Comparison of ENCODE assay signal across 15 cellular contexts in the genomic region with DNA sequence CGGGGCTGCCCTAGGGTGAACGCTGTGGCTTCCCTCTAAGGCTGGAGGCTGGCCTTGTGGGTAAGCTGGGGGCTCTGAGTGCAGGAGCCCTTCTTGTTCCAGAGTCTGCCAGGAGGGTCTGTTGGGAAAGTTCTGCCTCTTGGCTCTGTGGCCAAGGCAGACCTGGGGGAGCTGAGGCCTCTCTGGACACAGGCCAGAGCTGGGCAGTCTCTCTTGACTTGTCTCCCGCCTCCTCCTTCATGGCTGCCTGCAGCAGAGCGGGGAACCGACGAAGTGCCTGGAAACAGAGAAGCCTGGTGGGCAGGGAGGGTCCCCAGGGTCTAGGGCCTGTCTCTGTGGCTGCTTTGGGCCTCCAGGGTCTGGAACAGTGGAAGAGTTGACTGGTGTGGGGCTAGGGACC. TPM values are rescaled to one million over a fixed set of nuclear protein-coding genes. Genes with fewer than 3 reads are reported as not detected.
A peak's percentile ranks its signal among the peaks of the same experiment; 100 is the strongest.
DNase-seq lines count a peak whose midpoint lies in the region; ATAC-seq and TF ChIP-seq lines count a peak whose summit lies in the region.
"Had no signal": no experiment of that assay in that cellular context is flagged by ENCODE, and none has a peak within 500 bp of the region (broad histone marks: within the 10 kb centered on the region; RNA-seq: fewer than 3 reads in every experiment).

No MANE protein-coding gene starts in this region.

- H3K27me3 Mint-ChIP-seq in brain (peaks cover 3% of the 10 kb centered on the region), mesothelial cell of epicardium (ENCODE audit: low read depth) (peaks cover 72% of the 10 kb centered on the region)

- no peak for DNase-seq in Panc1 (ENCODE audit: low read depth, low spot score)
- DNase-seq in mesothelial cell of epicardium (ENCODE audit: low spot score in 2 of 2, unreplicated experiment in 2 of 2) = no peak
- peak; percentile 57 for DNase-seq in testis
- no peak for DNase-seq in DMS79 (lab: John Stamatoyannopoulos, UW)
- no peak for DNase-seq in NCI-H187 treated with DMSO at 0.1 percent for 48 hours (lab: John Stamatoyannopoulos, UW)
- DNase-seq: CD8-positive, alpha-beta memory T cell; GM23248; NCI-H1092; NCI-H1694; PC-3 had no signal

- H3K27me3 ChIP-seq in Panc1 (ENCODE audit: control insufficient read depth, insufficient read depth, low read length) (no peaks in the 10 kb centered on the region), testis (no peaks in the 10 kb centered on the region)

- TF ChIP-seq POLR2A in testis (IDR thresholded peaks at IDR 0.05) = no peak

- in situ Hi-C loops in Panc1 (cut with HindIII; ENCODE audit: low pct_unique_long_range_greater_than_20kb, low sequenced_read_pairs) = no loop called here

- no peaks in the 10 kb centered on the region for H3K9me3 ChIP-seq in Panc1 (ENCODE audit: control insufficient read depth, insufficient read depth, low read depth, low read length)
- no peaks in the 10 kb centered on the region for H3K9me3 ChIP-seq in testis

- ATAC-seq in Panc1 (no peak), HG03342 (IDR thresholded peaks at IDR 0.05; ENCODE audit: unreplicated experiment) (no peak)
- ATAC-seq: Right ventricle myocardium inferior had no signal

- no peaks in the 10 kb centered on the region for H3K36me3 Mint-ChIP-seq in brain
- H3K36me3 Mint-ChIP-seq in mesothelial cell of epicardium = no peaks in the 10 kb centered on the region
- H3K36me3 Mint-ChIP-seq: CD8-positive, alpha-beta memory T cell had no signal

- H3K4me1 Mint-ChIP-seq in brain (peaks cover 49% of the 10 kb centered on the region), mesothelial cell of epicardium (peaks cover 5% of the 10 kb centered on the region)
- H3K4me1 Mint-ChIP-seq: B cell had no signal

- WGBS in testis, 2 donors = 55 to 61% methylated on average over 5 to 6 of the region's 6 CpGs

- H3K36me3 ChIP-seq in Panc1 (ENCODE audit: control insufficient read depth, insufficient read depth, low read length) = no peaks in the 10 kb centered on the region
- H3K36me3 ChIP-seq in testis (ENCODE audit: low read depth, missing control alignments) = no peaks in the 10 kb centered on the region

- POLR2A ChIA-PET in Panc1 (lab: Charles Lee) = no interaction called here

- H3K4me3 ChIP-seq in Panc1 (ENCODE audit: low read depth in 2 of 2, low read length in 2 of 2) (no peak overlapping the region), testis (no peak overlapping the region)
- H3K4me3 ChIP-seq: GM23248 had no signal

- H3K9me3 Mint-ChIP-seq in brain (peaks cover 0 to 3% (median 0%) of the 10 kb centered on the region in 5 experiments), mesothelial cell of epicardium (no peaks in the 10 kb centered on the region)
- H3K9me3 Mint-ChIP-seq: CD8-positive, alpha-beta memory T cell had no signal

- peaks cover 51% of the 10 kb centered on the region for H3K4me1 ChIP-seq in Panc1 (ENCODE audit: control insufficient read depth, insufficient read depth, low read length)
- peaks cover 5% of the 10 kb centered on the region for H3K4me1 ChIP-seq in testis

- H3K27ac Mint-ChIP-seq in brain (peak overlapping the region in 3 of 5 experiments; percentile 21 to 85 (median 73)), mesothelial cell of epicardium (no peak overlapping the region)
- H3K27ac Mint-ChIP-seq: B cell; CD8-positive, alpha-beta memory T cell had no signal

- intact Hi-C loops in Panc1 (cut with micrococcal nuclease; ENCODE audit: unreplicated experiment) = no loop called here
- intact Hi-C loops in testis (cut with DNase I; ENCODE audit: low total_unique reads) = no loop called here

- CTCF ChIA-PET in Panc1 (lab: Charles Lee) = no interaction called here

- BruUV-seq in Panc1 (replicated peaks; lab: Mats Ljungman, UMichigan) = no TSS peak

- peak overlapping the region; percentile 63 for H3K27ac ChIP-seq in Panc1 (ENCODE audit: low read length)
- H3K27ac ChIP-seq in testis = no peak overlapping the region
- H3K27ac ChIP-seq: GM23248, KMS-11 had no signal

- TF ChIP-seq CTCF in Panc1 (IDR thresholded peaks at IDR 0.05) (no peak), brain (conservative IDR thresholded peaks at IDR 0.05) (no peak), mesothelial cell of epicardium (IDR thresholded peaks at IDR 0.05; ENCODE audit: unreplicated experiment) (no peak), testis (IDR thresholded peaks at IDR 0.05) (no peak)

- H3K4me3 Mint-ChIP-seq in brain (peak overlapping the region; percentile 57 to 74 (median 67)), mesothelial cell of epicardium (peak overlapping the region; percentile 41)
- H3K4me3 Mint-ChIP-seq: B cell had no signal

RNA-seq across cellular contexts. Expression of a gene that starts 30.3 kb away (rescaled TPM):
- total RNA-seq in Panc1 (2021; ENCODE audit: unreplicated experiment) = 49.8 TPM
- polyA plus RNA-seq in Panc1 (2012; ENCODE audit: insufficient read length) = 69.0 TPM
- 39.1 TPM for polyA plus RNA-seq in brain (ENCODE audit: insufficient read depth, low read depth, low replicate concordance)
- 25.8 to 26.6 TPM (median 25.9 TPM) in 3 replicates for total RNA-seq in mesothelial cell of epicardium
- total RNA-seq in testis = 10 to 100 TPM; 50.4 to 52.8 TPM
- 49.5 TPM for polyA plus RNA-seq in testis (ENCODE audit: insufficient read depth, low read depth, low replicate concordance)

RNA-seq across cellular contexts. Expression of a gene that starts 33.4 kb away (rescaled TPM):
- total RNA-seq in Panc1 (2021; ENCODE audit: unreplicated experiment) (41.2 TPM), mesothelial cell of epicardium (1.7 to 2.1 TPM (median 1.8 TPM) in 3 replicates), testis (1 to 10 TPM; 5.7 to 6.5 TPM)
- polyA plus RNA-seq in Panc1 (2012; ENCODE audit: insufficient read length) = 69.7 TPM
- polyA plus RNA-seq in brain (ENCODE audit: insufficient read depth, low read depth, low replicate concordance) (5.5 TPM), testis (ENCODE audit: insufficient read depth, low read depth, low replicate concordance) (2.7 TPM)
- total RNA-seq: GM23248 had no signal
- polyA plus RNA-seq: GM23248 had no signal

RNA-seq across cellular contexts. Expression of a gene that starts 51.0 kb away (rescaled TPM):
- 235 TPM for total RNA-seq in Panc1 (2021; ENCODE audit: unreplicated experiment)
- polyA plus RNA-seq in Panc1 (2012; ENCODE audit: insufficient read length) = 207 TPM
- 122 TPM for polyA plus RNA-seq in brain (ENCODE audit: insufficient read depth, low read depth, low replicate concordance)
- 94.5 to 103 TPM (median 95.1 TPM) in 3 replicates for total RNA-seq in mesothelial cell of epicardium
- total RNA-seq in testis = 100 to 1,000 TPM in 1 of 2 donors, 10 to 100 TPM in 1; 89.9 to 104 TPM
- 262 TPM for polyA plus RNA-seq in testis (ENCODE audit: insufficient read depth, low read depth, low replicate concordance)

RNA-seq across cellular contexts. Expression of a gene that starts 51.3 kb away (rescaled TPM):
- total RNA-seq in Panc1 (2021; ENCODE audit: unreplicated experiment) (21.3 TPM), mesothelial cell of epicardium (21.6 to 25.0 TPM (median 24.3 TPM) in 3 replicates), testis (10 to 100 TPM; 30.4 to 34.5 TPM)
- 13.2 TPM for polyA plus RNA-seq in Panc1 (2012; ENCODE audit: insufficient read length)
- polyA plus RNA-seq in brain (ENCODE audit: insufficient read depth, low read depth, low replicate concordance) (15.4 TPM), testis (ENCODE audit: insufficient read depth, low read depth, low replicate concordance) (30.9 TPM)
